In genomic region chr12:132154341-132154761, GRCh38 we compare ENCODE assay signal across 9 cellular contexts. TPM values are rescaled to one million over a fixed set of nuclear protein-coding genes. Genes with fewer than 3 reads are reported as not detected.
A peak's percentile ranks its signal among the peaks of the same experiment; 100 is the strongest.
DNase-seq lines count a peak whose midpoint lies in the region; ATAC-seq, FAIRE-seq and TF ChIP-seq lines count a peak whose summit lies in the region.
"Had no signal": no experiment of that assay in that cellular context is flagged by ENCODE, and none has a peak within 500 bp of the region (broad histone marks: within the 10 kb centered on the region; RNA-seq: fewer than 3 reads in every experiment).

No MANE protein-coding gene starts in this region.

- H3K27me3 Mint-ChIP-seq in chondrocyte (ENCODE audit: low read depth): no peaks in the 10 kb centered on the region

- H3K4me1 ChIP-seq in HAP-1 (no peaks in the 10 kb centered on the region), SJCRH30 (no peaks in the 10 kb centered on the region)
- H3K4me1 ChIP-seq: SJSA1 had no signal

- H3K27ac Mint-ChIP-seq in chondrocyte (ENCODE audit: unreplicated experiment): no peak overlapping the region
- H3K27ac Mint-ChIP-seq: activated T-helper 1 cell treated with anti-CD3 and anti-CD28 coated beads, Interleukin-12 subunit alpha, Interleukin-12 subunit beta, Interleukin-2, Interleukin-4 antibody, amounts not matched to agents 30 ng/mL and 10 ng/mL and 1 ng/mL, durations not matched to agents 14 hours and 24 hours and 36 hours had no signal

- no peaks in the 10 kb centered on the region for H3K9me3 Mint-ChIP-seq in chondrocyte (ENCODE audit: low read depth)
- H3K9me3 Mint-ChIP-seq: activated T-helper 1 cell treated with anti-CD3 and anti-CD28 coated beads, Interleukin-12 subunit alpha, Interleukin-12 subunit beta, Interleukin-2, Interleukin-4 antibody, amounts not matched to agents 30 ng/mL and 10 ng/mL and 1 ng/mL, durations not matched to agents 14 hours and 24 hours and 36 hours had no signal

- no peaks in the 10 kb centered on the region for H3K9me3 ChIP-seq in HAP-1
- no peaks in the 10 kb centered on the region; the same call in 1 of the 2 replicates for H3K9me3 ChIP-seq in SJCRH30 (replicated peaks)
- H3K9me3 ChIP-seq: SJSA1 had no signal

- intact Hi-C loops in posterior vena cava (cut with DNase I): loop anchor here in 1 of 2 donors (10.0 kb wide), 1 partner anchor 460 kb away; the partner anchor contains the start of genes LRCOL1 and P2RX2

- no peak overlapping the region for H3K4me3 Mint-ChIP-seq in chondrocyte (ENCODE audit: unreplicated experiment)
- H3K4me3 Mint-ChIP-seq: activated T-helper 1 cell treated with anti-CD3 and anti-CD28 coated beads, Interleukin-12 subunit alpha, Interleukin-12 subunit beta, Interleukin-2, Interleukin-4 antibody, amounts not matched to agents 30 ng/mL and 10 ng/mL and 1 ng/mL, durations not matched to agents 14 hours and 24 hours and 36 hours had no signal

- TF ChIP-seq CTCF in chondrocyte (IDR thresholded peaks at IDR 0.05): no peak

- no peak overlapping the region for H3K27ac ChIP-seq in SJCRH30
- H3K27ac ChIP-seq: SJSA1 had no signal

- no peak for TF ChIP-seq POLR2A in GM12892 (IDR thresholded peaks at IDR 0.05; ENCODE audit: low read depth, low read length)

- ATAC-seq in GM19395 (IDR thresholded peaks at IDR 0.05; ENCODE audit: unreplicated experiment) (peak; percentile 49), HG03045 (IDR thresholded peaks at IDR 0.05; ENCODE audit: unreplicated experiment) (peak; percentile 21)

- no peaks in the 10 kb centered on the region for H3K4me1 Mint-ChIP-seq in chondrocyte (ENCODE audit: low read depth)

- FAIRE-seq in GM12892 (lab: Jason Lieb, UNC): no peak

- DNase-seq in chondrocyte (ENCODE audit: low spot score) (peak; percentile 92), posterior vena cava (ENCODE audit: low spot score) (peak; percentile 70), HAP-1 (ENCODE audit: low spot score in 2 of 2) (no peak), SJCRH30 (no peak), GM12892 (ENCODE audit: insufficient read length) (no peak)

- H3K27me3 ChIP-seq in HAP-1 (ENCODE audit: low read depth) (no peaks in the 10 kb centered on the region), SJCRH30 (no peaks in the 10 kb centered on the region)
- H3K27me3 ChIP-seq: SJSA1 had no signal

- in situ Hi-C loops in HAP-1 (cut with MboI; ENCODE audit: low sequenced_read_pairs): loop anchor here (5.0 to 25.0 kb wide), 2 partner anchors 263 to 408 kb away; no protein-coding TSS in a partner anchor

- H3K36me3 ChIP-seq in HAP-1 (replicated peaks) (peaks cover 11% of the 10 kb centered on the region), SJCRH30 (peaks cover 18% of the 10 kb centered on the region; the same call in 1 of the 2 replicates)

- H3K36me3 Mint-ChIP-seq in chondrocyte (ENCODE audit: low read depth): no peaks in the 10 kb centered on the region

- H3K4me3 ChIP-seq in HAP-1 (no peak overlapping the region), SJCRH30 (no peak overlapping the region)
- H3K4me3 ChIP-seq: SJSA1 had no signal

RNA-seq across cellular contexts. Expression of gene NOC4L, which starts 10.1 kb away (rescaled TPM):
- total RNA-seq in chondrocyte: 14.4 to 16.0 TPM (median 14.7 TPM) in 3 replicates
- 10 to 100 TPM; 11.2 to 13.6 TPM for total RNA-seq in posterior vena cava
- 14.3 and 15.4 TPM in 2 replicates for total RNA-seq in SJCRH30 (2014; rRNA removed; shearing (Covaris generic))
- polyA plus RNA-seq in GM12892 (2012; ENCODE audit: missing spikeins): 5.2 TPM

RNA-seq across cellular contexts. Expression of gene DDX51, which starts 10.2 kb away (rescaled TPM):
- total RNA-seq in chondrocyte: 7.9 to 10.1 TPM (median 9.6 TPM) in 3 replicates
- total RNA-seq in posterior vena cava: 10 to 100 TPM in 1 of 2 donors, 1 to 10 TPM in 1; 9.7 to 10.2 TPM
- 12.0 and 12.5 TPM in 2 replicates for total RNA-seq in SJCRH30 (2014; rRNA removed; shearing (Covaris generic))
- polyA plus RNA-seq in GM12892 (2012; ENCODE audit: missing spikeins): 11.2 TPM

Comparison
In these comparisons a context has a peak if more than half of its experiments do, and no peak if none do; other contexts are left out.
1. DNase-seq: peak in chondrocyte (single experiment) and posterior vena cava (single experiment); none in HAP-1 (0 of 2), SJCRH30 (0 of 2) and GM12892 (single experiment).